14 cellular contexts compared by ENCODE assay signal in the genomic region with DNA sequence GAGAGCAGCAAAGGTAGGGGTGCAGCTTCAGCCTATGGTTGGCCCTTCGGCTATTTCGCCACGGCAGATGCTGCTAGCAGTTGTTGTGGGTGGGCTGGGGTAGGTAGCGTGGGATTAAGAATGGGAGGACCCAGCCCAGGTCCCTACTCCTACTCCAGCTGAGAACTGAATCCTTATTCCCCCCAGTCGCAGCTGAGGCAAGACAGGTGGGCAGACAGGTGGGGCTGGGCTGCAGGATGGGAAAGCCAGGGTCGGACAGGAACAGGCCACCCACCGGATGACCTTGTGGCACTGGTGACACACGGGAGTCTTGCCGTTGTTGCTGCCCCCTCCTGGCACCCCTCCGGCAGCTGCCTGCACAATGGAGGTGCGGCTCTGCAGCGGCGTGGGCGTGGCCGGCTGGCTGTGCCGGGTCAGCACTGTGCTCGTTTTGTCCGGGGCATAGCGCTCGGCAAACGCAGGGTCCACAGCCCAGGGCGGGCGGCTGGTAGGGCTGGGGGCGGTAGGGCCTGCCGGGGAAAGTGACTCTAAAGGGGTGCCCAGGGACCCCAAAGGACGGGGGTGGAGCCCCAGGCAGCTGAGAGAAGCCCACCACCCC. TPM values are rescaled to one million over a fixed set of nuclear protein-coding genes. Genes with fewer than 3 reads are reported as not detected.
DNase-seq lines count a peak whose midpoint lies in the region; ATAC-seq and TF ChIP-seq lines count a peak whose summit lies in the region.
"Had no signal": no experiment of that assay in that cellular context is flagged by ENCODE, and none has a peak within 500 bp of the region (broad histone marks: within the 10 kb centered on the region; RNA-seq: fewer than 3 reads in every experiment).

No MANE protein-coding gene starts in this region.

- ATAC-seq in HG02840 (IDR thresholded peaks at IDR 0.05; ENCODE audit: low FRiP score, unreplicated experiment), result no peak
- no peak for ATAC-seq in activated T-helper 17 cell treated with anti-CD3 and anti-CD28 coated beads, Interleukin-2, amount 50 U/mL, for 72 hours (replicated peaks)
- ATAC-seq: activated naive CD4-positive, alpha-beta T cell treated with anti-CD3 and anti-CD28 coated beads, Interleukin-2, amount 50 U/mL, for 72 hours had no signal

- H3K27ac ChIP-seq in DOHH2 (ENCODE audit: low read depth, low read length), result no peak overlapping the region
- H3K27ac ChIP-seq in Karpas-422 (ENCODE audit: low read length), result no peak overlapping the region
- peak overlapping the region; percentile 75 for H3K27ac ChIP-seq in rectal smooth muscle tissue (ENCODE audit: low read depth, low read length)

- H4K20me1 ChIP-seq in DOHH2 (ENCODE audit: control insufficient read depth, insufficient read depth, low read depth, low read length) (no peaks in the 10 kb centered on the region), Karpas-422 (ENCODE audit: insufficient read depth, low read depth, low read length) (no peaks in the 10 kb centered on the region)

- H3K27me3 Mint-ChIP-seq in activated T-helper 17 cell treated with anti-CD3 and anti-CD28 coated beads, Interleukin-2, amount 50 U/mL, for 72 hours, result no peaks in the 10 kb centered on the region
- H3K27me3 Mint-ChIP-seq: activated B cell treated with CpG ODN at 0.5 μM for 24 hours; central memory CD8-positive, alpha-beta T cell had no signal

- H3K27me3 ChIP-seq in DOHH2 (ENCODE audit: control insufficient read depth, low read length), result no peaks in the 10 kb centered on the region
- H3K27me3 ChIP-seq in Karpas-422 (ENCODE audit: low read length), result no peaks in the 10 kb centered on the region
- H3K27me3 ChIP-seq in rectal smooth muscle tissue (ENCODE audit: control insufficient read depth, insufficient read depth, low read length), result no peaks in the 10 kb centered on the region

- peaks cover 10% of the 10 kb centered on the region; the same call in 1 of the 2 replicates for H3K36me3 ChIP-seq in DOHH2 (ENCODE audit: control insufficient read depth, low read length)
- H3K36me3 ChIP-seq in Karpas-422 (ENCODE audit: insufficient read depth, low read length), result peaks cover 16% of the 10 kb centered on the region
- peaks cover 28% of the 10 kb centered on the region for H3K36me3 ChIP-seq in rectal smooth muscle tissue (ENCODE audit: control insufficient read depth, insufficient read depth, low read length)

- H3K4me3 ChIP-seq in DOHH2 (ENCODE audit: low read length), result peak overlapping the region; percentile 19; the same call in 1 of the 2 replicates
- H3K4me3 ChIP-seq in Karpas-422 (ENCODE audit: low read length), result peak overlapping the region; percentile 34; the same call in 1 of the 2 replicates
- H3K4me3 ChIP-seq in choroid plexus epithelial cell (ENCODE audit: low read depth, low read length), result no peak overlapping the region
- H3K4me3 ChIP-seq in rectal smooth muscle tissue (ENCODE audit: low read length), result no peak overlapping the region

- TF ChIP-seq CTCF in DOHH2 (IDR thresholded peaks at IDR 0.05; ENCODE audit: low read depth, low read length, poor library complexity, severe bottlenecking) (peak; percentile 76), choroid plexus epithelial cell (conservative IDR thresholded peaks at IDR 0.05; ENCODE audit: low read depth, low read length) (peak; percentile 22)

- peaks cover 17% of the 10 kb centered on the region for H3K36me3 Mint-ChIP-seq in activated T-helper 17 cell treated with anti-CD3 and anti-CD28 coated beads, Interleukin-2, amount 50 U/mL, for 72 hours (ENCODE audit: low read depth)
- H3K36me3 Mint-ChIP-seq: activated naive CD4-positive, alpha-beta T cell treated with anti-CD3 and anti-CD28 coated beads, Interleukin-2, amount 50 U/mL, for 72 hours had no signal

- H3F3A ChIP-seq in DOHH2 (ENCODE audit: control insufficient read depth, insufficient read depth), result peaks cover 4% of the 10 kb centered on the region; the same call in 1 of the 2 replicates

- H3K4me2 ChIP-seq in DOHH2 (ENCODE audit: low read length) (peak overlapping the region; percentile 39), Karpas-422 (ENCODE audit: low read depth, low read length, poor library complexity, severe bottlenecking) (peak overlapping the region; percentile 35)

- H3K9ac ChIP-seq in Karpas-422 (ENCODE audit: low read length) (peak overlapping the region; percentile 21; the same call in 1 of the 2 replicates), rectal smooth muscle tissue (ENCODE audit: low read length) (no peak overlapping the region)

- H2AFZ ChIP-seq in Karpas-422 (ENCODE audit: low read length), result no peak overlapping the region

- no peaks in the 10 kb centered on the region for H3K79me2 ChIP-seq in DOHH2 (ENCODE audit: control insufficient read depth, low read length)
- H3K79me2 ChIP-seq in Karpas-422 (ENCODE audit: low read length), result no peaks in the 10 kb centered on the region

- peak; percentile 86 for DNase-seq in Karpas-422
- DNase-seq in choroid plexus epithelial cell (ENCODE audit: low read depth), result no peak
- no peak for DNase-seq in NCI-H1930 (lab: John Stamatoyannopoulos, UW)
- no peak for DNase-seq in NCI-H1092 (lab: John Stamatoyannopoulos, UW)
- DNase-seq: activated B cell treated with CpG ODN at 0.5 μM for 24 hours; NCI-H2029 treated with DMSO at 0.1 percent for 48 hours; NK-92 treated with Interleukin-12 subunit alpha and Interleukin-12 subunit beta, amount 100 ng/mL, for 24 hours; stimulated activated CD4-positive, alpha-beta T cell treated with anti-CD3 and anti-CD28 coated beads, Interleukin-2, amount 100 ng/mL, for 24 hours had no signal

- H3K4me1 Mint-ChIP-seq in activated T-helper 17 cell treated with anti-CD3 and anti-CD28 coated beads, Interleukin-2, amount 50 U/mL, for 72 hours, result peaks cover 8% of the 10 kb centered on the region

- H3K4me1 ChIP-seq in DOHH2 (ENCODE audit: control insufficient read depth, low read length), result peaks cover 32% of the 10 kb centered on the region
- H3K4me1 ChIP-seq in Karpas-422 (ENCODE audit: low read length), result peaks cover 30% of the 10 kb centered on the region
- H3K4me1 ChIP-seq in rectal smooth muscle tissue (ENCODE audit: control insufficient read depth, insufficient read depth, low read length), result peaks cover 39% of the 10 kb centered on the region

- no peaks in the 10 kb centered on the region for H3K9me3 ChIP-seq in DOHH2 (ENCODE audit: control insufficient read depth, insufficient read depth, low read length)
- H3K9me3 ChIP-seq in Karpas-422 (ENCODE audit: low read length), result no peaks in the 10 kb centered on the region

- H3K9me3 Mint-ChIP-seq in activated T-helper 17 cell treated with anti-CD3 and anti-CD28 coated beads, Interleukin-2, amount 50 U/mL, for 72 hours, result no peaks in the 10 kb centered on the region
- H3K9me3 Mint-ChIP-seq: activated B cell treated with CpG ODN at 0.5 μM for 24 hours; activated naive CD4-positive, alpha-beta T cell treated with anti-CD3 and anti-CD28 coated beads, Interleukin-2, amount 50 U/mL, for 72 hours; central memory CD8-positive, alpha-beta T cell had no signal

- H3K4me3 Mint-ChIP-seq in activated T-helper 17 cell treated with anti-CD3 and anti-CD28 coated beads, Interleukin-2, amount 50 U/mL, for 72 hours, result no peak overlapping the region
- H3K4me3 Mint-ChIP-seq: activated B cell treated with CpG ODN at 0.5 μM for 24 hours; central memory CD8-positive, alpha-beta T cell had no signal

- H3K9me2 ChIP-seq in DOHH2 (replicated peaks; ENCODE audit: control insufficient read depth, low read length), result no peaks in the 10 kb centered on the region
- no peaks in the 10 kb centered on the region for H3K9me2 ChIP-seq in Karpas-422 (replicated peaks; ENCODE audit: insufficient read depth, low read length)

- H3K27ac Mint-ChIP-seq in activated T-helper 17 cell treated with anti-CD3 and anti-CD28 coated beads, Interleukin-2, amount 50 U/mL, for 72 hours, result no peak overlapping the region
- H3K27ac Mint-ChIP-seq: activated B cell treated with CpG ODN at 0.5 μM for 24 hours had no signal

RNA-seq across cellular contexts. Expression of a gene that starts 8.2 kb away (rescaled TPM):
- total RNA-seq in Karpas-422 (2014; rRNA removed; shearing (Covaris generic); ENCODE audit: low replicate concordance), result 53.6 and 138 TPM in 2 replicates
- 10 to 100 TPM; 34.9 to 38.8 TPM for total RNA-seq in activated T-helper 17 cell treated with anti-CD3 and anti-CD28 coated beads, Interleukin-2, amount 50 U/mL, for 72 hours

RNA-seq across cellular contexts. Expression of a gene that starts 15.8 kb away (rescaled TPM):
- 29.1 and 72.7 TPM in 2 replicates for total RNA-seq in Karpas-422 (2014; rRNA removed; shearing (Covaris generic); ENCODE audit: low replicate concordance)
- 1 to 10 TPM; 2.3 to 3.1 TPM for total RNA-seq in activated T-helper 17 cell treated with anti-CD3 and anti-CD28 coated beads, Interleukin-2, amount 50 U/mL, for 72 hours

RNA-seq across cellular contexts. Expression of a gene that starts 20.4 kb away (rescaled TPM):
- 138 and 188 TPM in 2 replicates for total RNA-seq in Karpas-422 (2014; rRNA removed; shearing (Covaris generic); ENCODE audit: low replicate concordance)
- total RNA-seq in activated T-helper 17 cell treated with anti-CD3 and anti-CD28 coated beads, Interleukin-2, amount 50 U/mL, for 72 hours, result 10 to 100 TPM in 1 of 2 donors, 1 to 10 TPM in 1; 5.6 to 13.7 TPM

RNA-seq across cellular contexts. Expression of a gene that starts 27.5 kb away (rescaled TPM):
- 104 and 195 TPM in 2 replicates for total RNA-seq in Karpas-422 (2014; rRNA removed; shearing (Covaris generic); ENCODE audit: low replicate concordance)
- 100 to 1,000 TPM; 116 to 149 TPM for total RNA-seq in activated T-helper 17 cell treated with anti-CD3 and anti-CD28 coated beads, Interleukin-2, amount 50 U/mL, for 72 hours

RNA-seq across cellular contexts. Expression of a gene that starts 42.6 kb away (rescaled TPM):
- 26.8 and 59.4 TPM in 2 replicates for total RNA-seq in Karpas-422 (2014; rRNA removed; shearing (Covaris generic); ENCODE audit: low replicate concordance)
- total RNA-seq in activated T-helper 17 cell treated with anti-CD3 and anti-CD28 coated beads, Interleukin-2, amount 50 U/mL, for 72 hours, result 10 to 100 TPM in 1 of 2 donors, 1 to 10 TPM in 1; 8.2 to 13.6 TPM

Comparison
In these comparisons a context has a peak if more than half of its experiments do, and no peak if none do; other contexts are left out.
1. H3K4me3 ChIP-seq: peak in DOHH2 (single experiment) and Karpas-422 (single experiment); none in choroid plexus epithelial cell (single experiment) and rectal smooth muscle tissue (single experiment).